ENCODE assay signal across 13 cellular contexts in the genomic region with DNA sequence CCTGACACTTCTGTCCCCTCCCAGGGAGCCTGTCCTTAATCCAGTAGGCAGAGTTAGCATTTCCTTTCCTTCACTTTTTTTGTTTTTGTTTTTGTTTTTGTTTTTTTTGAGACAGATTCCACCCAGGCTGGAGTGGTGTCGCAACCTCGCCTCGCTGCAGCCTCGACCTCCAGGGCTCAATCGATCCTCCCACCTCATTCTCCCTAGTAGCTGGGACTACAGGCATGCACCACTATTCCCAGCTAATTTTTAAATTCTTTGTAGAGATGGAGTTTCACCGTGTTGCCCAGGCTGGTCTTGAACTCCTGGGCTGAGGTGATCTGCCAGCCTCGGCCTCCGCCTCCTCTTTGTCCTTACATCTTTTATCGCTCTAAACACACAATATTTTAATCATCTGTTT. TPM values are rescaled to one million over a fixed set of nuclear protein-coding genes. Genes with fewer than 3 reads are reported as not detected.
DNase-seq lines count a peak whose midpoint lies in the region; ATAC-seq, FAIRE-seq and TF ChIP-seq lines count a peak whose summit lies in the region.
"Had no signal": no experiment of that assay in that cellular context is flagged by ENCODE, and none has a peak within 500 bp of the region (broad histone marks: within the 10 kb centered on the region; RNA-seq: fewer than 3 reads in every experiment).

No MANE protein-coding gene starts in this region.

- H3K9me3 ChIP-seq in CD8-positive, alpha-beta memory T cell (ENCODE audit: low read length) = no peaks in the 10 kb centered on the region
- H3K9me3 ChIP-seq in MM.1S (replicated peaks; ENCODE audit: insufficient read depth, low read length) (no peaks in the 10 kb centered on the region), pancreas (no peaks in the 10 kb centered on the region)
- H3K9me3 ChIP-seq: MG63 had no signal

- TF ChIP-seq CTCF in MM.1S (IDR thresholded peaks at IDR 0.05; ENCODE audit: low read length) = no peak
- TF ChIP-seq CTCF in chondrocyte (IDR thresholded peaks at IDR 0.05) = no peak
- no peak for TF ChIP-seq CTCF in pancreas (IDR thresholded peaks at IDR 0.05)

- peaks cover 90% of the 10 kb centered on the region for H3K79me2 ChIP-seq in MM.1S (ENCODE audit: low read length)

- no peak overlapping the region for H2AFZ ChIP-seq in MM.1S (ENCODE audit: low read length)

- ATAC-seq in pancreas (no peak), GM21526 (IDR thresholded peaks at IDR 0.05; ENCODE audit: low FRiP score, unreplicated experiment) (no peak)

- H3K27me3 ChIP-seq in CD8-positive, alpha-beta memory T cell (ENCODE audit: insufficient read depth, low read length, poor library complexity, severe bottlenecking) = no peaks in the 10 kb centered on the region
- no peaks in the 10 kb centered on the region for H3K27me3 ChIP-seq in MM.1S (replicated peaks; ENCODE audit: insufficient read depth, low read length)
- no peaks in the 10 kb centered on the region for H3K27me3 ChIP-seq in pancreas
- H3K27me3 ChIP-seq: cardiac muscle cell, MG63 had no signal

- peaks cover 17 to 59% (median 18%) of the 10 kb centered on the region in 3 donors for H3K36me3 Mint-ChIP-seq in CD8-positive, alpha-beta memory T cell
- H3K36me3 Mint-ChIP-seq in chondrocyte (ENCODE audit: low read depth) = peaks cover 3% of the 10 kb centered on the region

- H3K4me1 Mint-ChIP-seq in CD8-positive, alpha-beta memory T cell = peaks cover 58 to 72% (median 64%) of the 10 kb centered on the region in 3 donors
- peaks cover 58% of the 10 kb centered on the region for H3K4me1 Mint-ChIP-seq in chondrocyte (ENCODE audit: low read depth)

- no peaks in the 10 kb centered on the region for H3K27me3 Mint-ChIP-seq in CD8-positive, alpha-beta memory T cell
- no peaks in the 10 kb centered on the region for H3K27me3 Mint-ChIP-seq in chondrocyte (ENCODE audit: low read depth)

- peaks cover 70% of the 10 kb centered on the region for H3F3A ChIP-seq in MM.1S (ENCODE audit: insufficient read depth, low read length)

- peaks cover 72% of the 10 kb centered on the region for H3K4me1 ChIP-seq in CD8-positive, alpha-beta memory T cell (ENCODE audit: insufficient read depth, low read length)
- peaks cover 49% of the 10 kb centered on the region for H3K4me1 ChIP-seq in MM.1S (ENCODE audit: low read length)
- peaks cover 26 to 38% (median 31%) of the 10 kb centered on the region in 3 donors for H3K4me1 ChIP-seq in pancreas

- no peak for FAIRE-seq in pancreas (lab: Jason Lieb, UNC)

- 48 to 55% methylated on average over 9 of the region's 9 CpGs for WGBS in pancreas, 2 donors

- peak overlapping the region; percentile 88 to 96 (median 94) for H3K27ac Mint-ChIP-seq in CD8-positive, alpha-beta memory T cell
- peak overlapping the region; percentile 11 for H3K27ac Mint-ChIP-seq in chondrocyte (ENCODE audit: unreplicated experiment)

- H4K20me1 ChIP-seq in MM.1S (ENCODE audit: insufficient read depth, low read length) = peaks cover 19% of the 10 kb centered on the region

- peak overlapping the region; percentile 89 for H3K4me2 ChIP-seq in MM.1S (ENCODE audit: low read depth, low read length)

- H3K9ac ChIP-seq in MM.1S (ENCODE audit: low read length) = peak overlapping the region; percentile 57; the same call in 1 of the 2 replicates

- H3K36me3 ChIP-seq in CD8-positive, alpha-beta memory T cell (ENCODE audit: insufficient read depth, low read length) = peaks cover 12% of the 10 kb centered on the region
- no peaks in the 10 kb centered on the region for H3K36me3 ChIP-seq in MM.1S (replicated peaks; ENCODE audit: insufficient read depth, low read length)
- H3K36me3 ChIP-seq in pancreas = no peaks in the 10 kb centered on the region
- H3K36me3 ChIP-seq: cardiac muscle cell had no signal

- CTCF ChIA-PET in CD8-positive, alpha-beta memory T cell (lab: Charles Lee) = interaction anchor here (1.1 to 15.2 kb wide), 5 partner anchors 14 to 110 kb away, joined by 4 to 214 read pairs (median 62); a partner anchor contains a TSS

- peak overlapping the region; percentile 52 for H3K27ac ChIP-seq in CD8-positive, alpha-beta memory T cell (ENCODE audit: low read depth, low read length)
- H3K27ac ChIP-seq in MM.1S (ENCODE audit: low read length) = peak overlapping the region; percentile 88
- H3K27ac ChIP-seq in pancreas = peak overlapping the region in 3 of 4 donors; percentile 95 to 97 (median 95)
- H3K27ac ChIP-seq: cardiac muscle cell had no signal

- intact Hi-C loops in pancreas (cut with DNase I) = no loop called here

- H3K4me3 ChIP-seq in CD8-positive, alpha-beta memory T cell (ENCODE audit: low read length) = peak overlapping the region; percentile 33
- H3K4me3 ChIP-seq in MM.1S (ENCODE audit: low read length) (peak overlapping the region; percentile 55), pancreas (peak overlapping the region in 1 of 4 donors; percentile 89)
- H3K4me3 ChIP-seq: cardiac muscle cell, MG63 had no signal

- POLR2A ChIA-PET in CD8-positive, alpha-beta memory T cell (lab: Charles Lee) = interaction anchor here (1.0 kb wide), 1 partner anchor 14 kb away, joined by 3 read pairs; no protein-coding TSS in a partner anchor

- no peak for DNase-seq in CD8-positive, alpha-beta memory T cell
- DNase-seq in MM.1S = no peak
- no peak for DNase-seq in chondrocyte (ENCODE audit: low spot score)
- no peak for DNase-seq in pancreas
- DNase-seq in NK-92 treated with Interleukin-12 subunit alpha and Interleukin-12 subunit beta, amount 100 ng/mL, for 24 hours (lab: John Stamatoyannopoulos, UW) = no peak
- DNase-seq in NCI-H2107 treated with DMSO at 0.1 percent for 48 hours (lab: John Stamatoyannopoulos, UW; ENCODE audit: unreplicated experiment) = no peak
- DNase-seq: stimulated activated CD4-positive, alpha-beta T cell treated with anti-CD3 and anti-CD28 coated beads, Interleukin-2, amount 100 ng/mL, for 24 hours; T-helper 9 cell had no signal

- H3K4me3 Mint-ChIP-seq in CD8-positive, alpha-beta memory T cell = peak overlapping the region; percentile 95 to 100 (median 98)
- H3K4me3 Mint-ChIP-seq in chondrocyte (ENCODE audit: unreplicated experiment) = peak overlapping the region; percentile 10

- no peaks in the 10 kb centered on the region for H3K9me3 Mint-ChIP-seq in CD8-positive, alpha-beta memory T cell
- H3K9me3 Mint-ChIP-seq in chondrocyte (ENCODE audit: low read depth) = no peaks in the 10 kb centered on the region

- H3K9me2 ChIP-seq in MM.1S (replicated peaks; ENCODE audit: insufficient read depth, low read length) = no peaks in the 10 kb centered on the region

RNA-seq across cellular contexts. Expression of a gene that starts 4.0 kb away (rescaled TPM):
- 100 to 1,000 TPM; 131 to 133 TPM for total RNA-seq in CD8-positive, alpha-beta memory T cell
- 674 TPM for polyA plus RNA-seq in CD8-positive, alpha-beta memory T cell
- total RNA-seq in chondrocyte (98.7 to 108 TPM (median 98.7 TPM) in 3 replicates), pancreas (10 to 100 TPM; 40.1 to 78.5 (median 55.9) TPM)
- 10 to 100 TPM; 48.9 to 91.9 TPM for polyA plus RNA-seq in pancreas

RNA-seq across cellular contexts. Expression of a gene that starts 15.4 kb away (rescaled TPM):
- total RNA-seq in CD8-positive, alpha-beta memory T cell = 1 to 10 TPM; 5.8 to 6.0 TPM
- 125 TPM for polyA plus RNA-seq in CD8-positive, alpha-beta memory T cell
- total RNA-seq in chondrocyte (0.15 TPM in 1 of 3 replicates, not detected in the others), pancreas (1 to 10 TPM in 3 of 6 donors, under 1 TPM in 3; 0.79 to 1.8 (median 1.2) TPM)
- 1 to 10 TPM; 1.3 to 3.1 TPM for polyA plus RNA-seq in pancreas
- total RNA-seq: epithelial cell of proximal tubule had no signal

RNA-seq across cellular contexts. Expression of a gene that starts 23.7 kb away (rescaled TPM):
- 10 to 100 TPM; 42.7 to 44.5 TPM for total RNA-seq in CD8-positive, alpha-beta memory T cell
- polyA plus RNA-seq in CD8-positive, alpha-beta memory T cell = 17.1 TPM
- total RNA-seq in chondrocyte (46.8 to 48.9 TPM (median 47.4 TPM) in 3 replicates), pancreas (10 to 100 TPM; 14.4 to 27.6 (median 22.4) TPM)
- polyA plus RNA-seq in pancreas = 10 to 100 TPM; 38.3 to 38.5 TPM

RNA-seq across cellular contexts. Expression of a gene that starts 39.7 kb away (rescaled TPM):
- total RNA-seq in CD8-positive, alpha-beta memory T cell = not detected
- polyA plus RNA-seq in CD8-positive, alpha-beta memory T cell = not detected
- total RNA-seq in chondrocyte (not detected in 3 replicates), pancreas (1 to 10 TPM in 1 of 6 donors, under 1 TPM in 5; 0.19 to 4.7 (median 0.26) TPM)
- polyA plus RNA-seq in pancreas = under 1 TPM; 0.28 to 0.42 TPM
- total RNA-seq: cardiac muscle cell, epithelial cell of proximal tubule, lung microvascular endothelial cell had no signal
- polyA plus RNA-seq: cardiac muscle cell had no signal
